In genomic region chr2:79670198-79670597, GRCh38 we compare ENCODE assay signal across 16 cellular contexts.
DNase-seq lines count a peak whose midpoint lies in the region; ATAC-seq, FAIRE-seq and TF ChIP-seq lines count a peak whose summit lies in the region.
"Had no signal": no experiment of that assay in that cellular context is flagged by ENCODE, and none has a peak within 500 bp of the region (broad histone marks: within the 10 kb centered on the region; RNA-seq: fewer than 3 reads in every experiment).

No MANE protein-coding gene starts in this region.

- no peak for FAIRE-seq in HepG2 (lab: Jason Lieb, UNC)
- FAIRE-seq: RCC 7860 had no signal

- peak; percentile 48 for DNase-seq in HepG2 (ENCODE audit: low spot score)
- no peak for DNase-seq in right lobe of liver
- DNase-seq in SW480 (ENCODE audit: low spot score) = peak; percentile 14
- peak; percentile 29 for DNase-seq in lower lobe of right lung
- no peak for DNase-seq in CD4-positive, alpha-beta memory T cell
- DNase-seq: CD8-positive, alpha-beta memory T cell; effector CD4-positive, alpha-beta T cell; NCI-H2107; NCI-H69; stimulated activated naive CD4-positive, alpha-beta T cell; T-cell had no signal

- H2AFZ ChIP-seq in HepG2 (ENCODE audit: low read length) = no peak overlapping the region

- TF ChIP-seq RAD21 in HepG2 (CRISPR knock-in tag; IDR thresholded peaks at IDR 0.05) = no peak

- H3K27ac ChIP-seq in HepG2 (ENCODE audit: extremely low read length, insufficient read depth, low read length) (no peak overlapping the region), right lobe of liver (no peak overlapping the region), lower lobe of right lung (no peak overlapping the region)
- H3K27ac ChIP-seq in CD4-positive, alpha-beta memory T cell (ENCODE audit: low read depth, low read length) = no peak overlapping the region
- H3K27ac ChIP-seq: upper lobe of left lung had no signal

- H3K9me3 Mint-ChIP-seq in CD4-positive, alpha-beta memory T cell = peaks cover 1 to 16% (median 5%) of the 10 kb centered on the region in 8 donors

- H3K27me3 Mint-ChIP-seq in CD4-positive, alpha-beta memory T cell = no peaks in the 10 kb centered on the region
- H3K27me3 Mint-ChIP-seq: CD8-positive, alpha-beta memory T cell; T-cell had no signal

- H3K4me2 ChIP-seq in HepG2 (ENCODE audit: low read depth, low read length) = peak overlapping the region; percentile 53

- H3K4me1 ChIP-seq in HepG2 (ENCODE audit: insufficient read depth, low read length) (no peaks in the 10 kb centered on the region), right lobe of liver (no peaks in the 10 kb centered on the region), lower lobe of right lung (no peaks in the 10 kb centered on the region)
- no peaks in the 10 kb centered on the region for H3K4me1 ChIP-seq in CD4-positive, alpha-beta memory T cell (ENCODE audit: insufficient read depth, low read length)
- H3K4me1 ChIP-seq: upper lobe of left lung had no signal

- intact Hi-C loops in HepG2 (cut with micrococcal nuclease; ENCODE audit: unreplicated experiment) (no loop called here), right lobe of liver (cut with DNase I) (no loop called here), lower lobe of right lung (cut with DNase I) (no loop called here)
- intact Hi-C loops in CD4-positive, alpha-beta memory T cell (cut with micrococcal nuclease) = no loop called here

- TF ChIP-seq EP300 in HepG2 (IDR thresholded peaks at IDR 0.05; ENCODE audit: low read depth in 2 of 2, low read length in 2 of 2) = no peak
- TF ChIP-seq EP300 in HepG2 (CRISPR knock-in tag; IDR thresholded peaks at IDR 0.05; ENCODE audit: borderline replicate concordance) = no peak

- no peaks in the 10 kb centered on the region for H3K9me3 ChIP-seq in HepG2 (ENCODE audit: low read length)
- H3K9me3 ChIP-seq in right lobe of liver = no peaks in the 10 kb centered on the region
- no peaks in the 10 kb centered on the region for H3K9me3 ChIP-seq in lower lobe of right lung
- H3K9me3 ChIP-seq in CD4-positive, alpha-beta memory T cell (ENCODE audit: control insufficient read depth in 1 of 2, low read length in 2 of 2) = peaks cover 0 to 2% of the 10 kb centered on the region in 2 donors
- H3K9me3 ChIP-seq: upper lobe of left lung had no signal

- no TSS peak for BruUV-seq in HepG2 (replicated peaks; lab: Mats Ljungman, UMichigan)

- TF ChIP-seq POLR2A in HepG2 (IDR thresholded peaks at IDR 0.05; ENCODE audit: insufficient read depth in 1 of 2, low read depth in 2 of 2, low read length in 2 of 2) = no peak
- no peak for TF ChIP-seq POLR2A in right lobe of liver (IDR thresholded peaks at IDR 0.05)

- 5% methylated on average over 11 of the region's 11 CpGs for WGBS in HepG2 (ENCODE audit: low lambda C conversion rate)
- 58% methylated on average over 5 of the region's 11 CpGs for WGBS in right lobe of liver (ENCODE audit: insufficient coverage, low coverage, low lambda C conversion rate, missing lambda C conversion rate)

- no peak overlapping the region for H3K27ac Mint-ChIP-seq in CD4-positive, alpha-beta memory T cell
- H3K27ac Mint-ChIP-seq: CD8-positive, alpha-beta memory T cell; T-cell had no signal

- H3K9ac ChIP-seq in HepG2 (ENCODE audit: insufficient read depth, low read depth, low read length) = no peak overlapping the region

- CTCF ChIA-PET in HepG2 (lab: Yijun Ruan, JAX; ENCODE audit: low intra/inter-chr PET ratio, low total read pairs) = no interaction called here
- CTCF ChIA-PET in CD4-positive, alpha-beta memory T cell (lab: Charles Lee; ENCODE audit: partially characterized antibody) = no interaction called here

- H3K4me3 ChIP-seq in HepG2 (replicated peaks in 1 of 3; ENCODE audit: insufficient read depth in 1 of 3, low read depth in 2 of 3, low read length in 3 of 3) = peak overlapping the region in 1 of 3 experiments; percentile 38; a peak in 1 of 6 replicates
- H3K4me3 ChIP-seq in right lobe of liver = no peak overlapping the region
- no peak overlapping the region for H3K4me3 ChIP-seq in lower lobe of right lung
- no peak overlapping the region for H3K4me3 ChIP-seq in CD4-positive, alpha-beta memory T cell (ENCODE audit: low read length in 2 of 2)
- H3K4me3 ChIP-seq: upper lobe of left lung had no signal

- H3K4me1 Mint-ChIP-seq in CD4-positive, alpha-beta memory T cell = no peaks in the 10 kb centered on the region
- H3K4me1 Mint-ChIP-seq: CD8-positive, alpha-beta memory T cell; T-cell had no signal

- H3K36me3 Mint-ChIP-seq in CD4-positive, alpha-beta memory T cell = no peaks in the 10 kb centered on the region
- H3K36me3 Mint-ChIP-seq: T-cell had no signal

- H3K36me3 ChIP-seq in HepG2 (replicated peaks in 1 of 2; ENCODE audit: control insufficient read depth in 1 of 2, insufficient read depth in 2 of 2, low read length in 2 of 2) (no peaks in the 10 kb centered on the region), right lobe of liver (no peaks in the 10 kb centered on the region), lower lobe of right lung (no peaks in the 10 kb centered on the region)
- H3K36me3 ChIP-seq in CD4-positive, alpha-beta memory T cell (ENCODE audit: insufficient read depth, low read length) = no peaks in the 10 kb centered on the region
- H3K36me3 ChIP-seq: upper lobe of left lung had no signal

- H3K27me3 ChIP-seq in HepG2 (ENCODE audit: control insufficient read depth in 1 of 2, insufficient read depth in 2 of 2, low read length in 2 of 2) (no peaks in the 10 kb centered on the region), right lobe of liver (no peaks in the 10 kb centered on the region), lower lobe of right lung (ENCODE audit: low read depth) (no peaks in the 10 kb centered on the region)
- H3K27me3 ChIP-seq in CD4-positive, alpha-beta memory T cell (ENCODE audit: insufficient read depth, low read length) = no peaks in the 10 kb centered on the region
- H3K27me3 ChIP-seq: upper lobe of left lung had no signal

- no peaks in the 10 kb centered on the region for H3K79me2 ChIP-seq in HepG2 (ENCODE audit: insufficient read depth, low read length)

- TF ChIP-seq CTCF in HepG2 (CRISPR knock-in tag; IDR thresholded peaks at IDR 0.05) (peak; percentile 50), right lobe of liver (IDR thresholded peaks at IDR 0.05) (no peak), lower lobe of right lung (IDR thresholded peaks at IDR 0.05) (no peak)

- ATAC-seq in HepG2 = peak; percentile 100
- no peak for ATAC-seq in right lobe of liver
- ATAC-seq in lower lobe of right lung = no peak
- no peak for ATAC-seq in HG02885 (IDR thresholded peaks at IDR 0.05; ENCODE audit: poor library complexity, unreplicated experiment)
- ATAC-seq in GM18519 (IDR thresholded peaks at IDR 0.05; ENCODE audit: low FRiP score, unreplicated experiment) = no peak
- no peak for ATAC-seq in HG03039 (IDR thresholded peaks at IDR 0.05; ENCODE audit: unreplicated experiment)
- ATAC-seq: T-cell had no signal

- no peaks in the 10 kb centered on the region for H4K20me1 ChIP-seq in HepG2 (ENCODE audit: insufficient read depth, low read length)

- in situ Hi-C loops in HepG2 (cut with HindIII; ENCODE audit: extremely low pct_ligation_motif_present, low pct_unique_long_range_greater_than_20kb) = no loop called here

- POLR2A ChIA-PET in HepG2 (lab: Yijun Ruan, JAX) = no interaction called here
- POLR2A ChIA-PET in CD4-positive, alpha-beta memory T cell (lab: Charles Lee; ENCODE audit: partially characterized antibody) = no interaction called here

- H3K4me3 Mint-ChIP-seq in CD4-positive, alpha-beta memory T cell = no peak overlapping the region
- H3K4me3 Mint-ChIP-seq: CD8-positive, alpha-beta memory T cell; T-cell had no signal

TF ChIP-seq in HepG2, 621 proteins besides CTCF, POLR2A, EP300 and RAD21:
- no peak for TF ChIP-seq ZNF777 (CRISPR knock-in tag; IDR thresholded peaks at IDR 0.05)
- peak; percentile 40; the same call in 1 of the 2 replicates for TF ChIP-seq STAG1 (CRISPR knock-in tag; IDR thresholded peaks at IDR 0.05)
- TF ChIP-seq ZNF598 (CRISPR knock-in tag; IDR thresholded peaks at IDR 0.05; ENCODE audit: borderline replicate concordance) = no peak
- TF ChIP-seq PRDM15 (CRISPR knock-in tag; IDR thresholded peaks at IDR 0.05) = peak; percentile 93
- peak; percentile 76 for TF ChIP-seq XRCC5 (optimal IDR thresholded peaks at IDR 0.05; ENCODE audit: low read length)

Comparison
In these comparisons a context has a peak if more than half of its experiments do, and no peak if none do; other contexts are left out.
1. DNase-seq: peak in HepG2 (single experiment), SW480 (single experiment) and lower lobe of right lung (single experiment); none in right lobe of liver (0 of 3) and CD4-positive, alpha-beta memory T cell (0 of 5).